Comparison of ENCODE assay signal across 24 cellular contexts in the genomic region with DNA sequence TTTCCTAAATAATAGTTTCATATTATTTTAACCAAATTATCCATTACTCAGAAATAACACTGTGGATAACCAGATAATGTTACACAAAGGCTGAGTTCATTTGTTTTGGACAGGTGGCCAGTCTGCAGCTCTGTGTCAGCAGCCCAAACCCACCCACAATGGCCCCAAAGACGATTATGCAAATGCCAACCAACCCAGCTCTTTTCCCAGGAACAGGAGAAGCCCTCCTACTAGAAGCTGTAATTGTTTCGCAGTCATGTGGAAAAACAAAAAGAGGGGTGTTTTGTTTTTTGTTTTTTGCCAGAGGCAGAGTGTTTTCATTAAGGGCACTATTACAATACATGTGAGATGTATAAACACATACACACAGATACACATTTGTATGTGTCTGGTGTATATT.
A peak's percentile ranks its signal among the peaks of the same experiment; 100 is the strongest.
DNase-seq lines count a peak whose midpoint lies in the region; ATAC-seq and TF ChIP-seq lines count a peak whose summit lies in the region.
"Had no signal": no experiment of that assay in that cellular context is flagged by ENCODE, and none has a peak within 500 bp of the region (broad histone marks: within the 10 kb centered on the region; RNA-seq: fewer than 3 reads in every experiment).

No MANE protein-coding gene starts in this region.

- H3K27ac ChIP-seq in substantia nigra (ENCODE audit: low read depth, low read length, poor library complexity, severe bottlenecking) (peak overlapping the region; percentile 16), OCI-LY7 (ENCODE audit: low read depth, low read length, poor library complexity, severe bottlenecking) (no peak overlapping the region)
- H3K27ac ChIP-seq: HL-60, parathyroid adenoma, RWPE1 had no signal

- H4K20me1 ChIP-seq in OCI-LY7 (ENCODE audit: insufficient read depth, low read length) = no peaks in the 10 kb centered on the region

- H3K36me3 ChIP-seq in OCI-LY7 (ENCODE audit: insufficient read depth, low read length) = peaks cover 95% of the 10 kb centered on the region

- H3K9me3 ChIP-seq in OCI-LY7 (ENCODE audit: low read length) = peaks cover 27% of the 10 kb centered on the region

- no peaks in the 10 kb centered on the region for H3K9me3 Mint-ChIP-seq in memory B cell
- H3K9me3 Mint-ChIP-seq: activated naive CD4-positive, alpha-beta T cell treated with anti-CD3 and anti-CD28 coated beads, Interleukin-2, amount 50 U/mL, for 24 hours; activated T-cell treated with anti-CD3 and anti-CD28 coated beads, Interleukin-2, amount 50 U/mL, for 72 hours; CD4-positive, alpha-beta T cell; natural killer cell had no signal

- H3K4me3 Mint-ChIP-seq in memory B cell = no peak overlapping the region
- H3K4me3 Mint-ChIP-seq: activated naive CD4-positive, alpha-beta T cell treated with anti-CD3 and anti-CD28 coated beads, Interleukin-2, amount 50 U/mL, for 24 hours; activated T-cell treated with anti-CD3 and anti-CD28 coated beads, Interleukin-2, amount 50 U/mL, for 72 hours; CD4-positive, alpha-beta T cell; H9; natural killer cell had no signal

- intact Hi-C loops in OCI-LY7 (cut with micrococcal nuclease; ENCODE audit: unreplicated experiment) = no loop called here

- no peak overlapping the region for H2AFZ ChIP-seq in OCI-LY7 (ENCODE audit: low read length)
- H2AFZ ChIP-seq: parathyroid adenoma had no signal

- no peak for TF ChIP-seq CTCF in OCI-LY7 (conservative IDR thresholded peaks at IDR 0.05; ENCODE audit: low read length)

- H3K4me1 Mint-ChIP-seq in memory B cell = peaks cover 25% of the 10 kb centered on the region

- H3K4me3 ChIP-seq in OCI-LY7 (ENCODE audit: low read depth, low read length, poor library complexity, severe bottlenecking) = no peak overlapping the region

- no peak overlapping the region for H3K4me2 ChIP-seq in OCI-LY7 (ENCODE audit: low read length)

- POLR2A ChIA-PET in OCI-LY7 (lab: Charles Lee) = interaction anchor here (0.6 kb wide), 1 partner anchor 749 kb away, joined by 5 read pairs; no protein-coding TSS in a partner anchor

- H3K4me1 ChIP-seq in OCI-LY7 (ENCODE audit: insufficient read depth, low read length, poor library complexity, severe bottlenecking) = no peaks in the 10 kb centered on the region
- H3K4me1 ChIP-seq: parathyroid adenoma had no signal

- no TSS peak for BruUV-seq in OCI-LY7 (replicated peaks; lab: Mats Ljungman, UMichigan)

- H3K27ac Mint-ChIP-seq in memory B cell = peak overlapping the region; percentile 8
- H3K27ac Mint-ChIP-seq: activated naive CD4-positive, alpha-beta T cell treated with anti-CD3 and anti-CD28 coated beads, Interleukin-2, amount 50 U/mL, for 24 hours; activated T-cell treated with anti-CD3 and anti-CD28 coated beads, Interleukin-2, amount 50 U/mL, for 72 hours; CD4-positive, alpha-beta T cell; natural killer cell had no signal

- peaks cover 32% of the 10 kb centered on the region for H3K36me3 Mint-ChIP-seq in memory B cell
- H3K36me3 Mint-ChIP-seq: natural killer cell had no signal

- CTCF ChIA-PET in OCI-LY7 (lab: Charles Lee; ENCODE audit: unreplicated experiment) = no interaction called here

- DNase-seq in NCI-H1048 (lab: John Stamatoyannopoulos, UW) (peak; percentile 79), astrocyte of the hippocampus (ENCODE audit: low read depth, low spot score) (peak; percentile 30), memory B cell (ENCODE audit: low spot score in 2 of 2) (no peak), substantia nigra (lab: John Stamatoyannopoulos, UW) (peak in 20 of 49 donors; percentile 10 to 72 (median 22)), NCI-H2029 (lab: John Stamatoyannopoulos, UW) (no peak), OCI-LY7 (ENCODE audit: low spot score) (no peak)
- no peak for DNase-seq in stimulated activated CD4-positive, alpha-beta T cell treated with anti-CD3 and anti-CD28 coated beads, Interleukin-4, amount 100 ng/mL, for 24 hours
- DNase-seq: activated CD4-positive, CD25-positive, alpha-beta regulatory T cell treated with anti-CD3 and anti-CD28 coated beads, Interleukin-2, amount 50 U/mL, for 72 hours; activated T-cell treated with anti-CD3 and anti-CD28 coated beads, Interleukin-2, amount 50 U/mL, for 72 hours; CD4-positive, alpha-beta T cell; effector CD4-positive, alpha-beta T cell; erythroblast; foreskin fibroblast; H9; kidney; natural killer cell; NCI-H1105; NCI-H2081; stimulated activated CD4-positive, alpha-beta T cell treated with anti-CD3 and anti-CD28 coated beads, Interleukin-15, amount 100 ng/mL, for 24 hours had no signal

- no peaks in the 10 kb centered on the region for H3K27me3 Mint-ChIP-seq in memory B cell
- H3K27me3 Mint-ChIP-seq: activated naive CD4-positive, alpha-beta T cell treated with anti-CD3 and anti-CD28 coated beads, Interleukin-2, amount 50 U/mL, for 24 hours; CD4-positive, alpha-beta T cell had no signal

- no peaks in the 10 kb centered on the region for H3K9me2 ChIP-seq in OCI-LY7 (ENCODE audit: insufficient read depth, low read length)

- H3K79me2 ChIP-seq in OCI-LY7 (ENCODE audit: insufficient read depth, low read depth, low read length) = peaks cover 87% of the 10 kb centered on the region
- H3K79me2 ChIP-seq: parathyroid adenoma had no signal

- no peak for ATAC-seq in memory B cell (ENCODE audit: low read depth)
- ATAC-seq: activated T-cell treated with anti-CD3 and anti-CD28 coated beads, Interleukin-2, amount 50 U/mL, for 72 hours; natural killer cell; sciatic nerve had no signal

Comparison
In these comparisons a context has a peak if more than half of its experiments do, and no peak if none do; other contexts are left out.
1. DNase-seq: peak in NCI-H1048 (single experiment) and astrocyte of the hippocampus (single experiment); none in memory B cell (0 of 2), NCI-H2029 (single experiment), stimulated activated CD4-positive, alpha-beta T cell treated with anti-CD3 and anti-CD28 coated beads, Interleukin-4, amount 100 ng/mL, for 24 hours (single experiment) and OCI-LY7 (single experiment).